10 cellular contexts compared by ENCODE assay signal in the genomic region with DNA sequence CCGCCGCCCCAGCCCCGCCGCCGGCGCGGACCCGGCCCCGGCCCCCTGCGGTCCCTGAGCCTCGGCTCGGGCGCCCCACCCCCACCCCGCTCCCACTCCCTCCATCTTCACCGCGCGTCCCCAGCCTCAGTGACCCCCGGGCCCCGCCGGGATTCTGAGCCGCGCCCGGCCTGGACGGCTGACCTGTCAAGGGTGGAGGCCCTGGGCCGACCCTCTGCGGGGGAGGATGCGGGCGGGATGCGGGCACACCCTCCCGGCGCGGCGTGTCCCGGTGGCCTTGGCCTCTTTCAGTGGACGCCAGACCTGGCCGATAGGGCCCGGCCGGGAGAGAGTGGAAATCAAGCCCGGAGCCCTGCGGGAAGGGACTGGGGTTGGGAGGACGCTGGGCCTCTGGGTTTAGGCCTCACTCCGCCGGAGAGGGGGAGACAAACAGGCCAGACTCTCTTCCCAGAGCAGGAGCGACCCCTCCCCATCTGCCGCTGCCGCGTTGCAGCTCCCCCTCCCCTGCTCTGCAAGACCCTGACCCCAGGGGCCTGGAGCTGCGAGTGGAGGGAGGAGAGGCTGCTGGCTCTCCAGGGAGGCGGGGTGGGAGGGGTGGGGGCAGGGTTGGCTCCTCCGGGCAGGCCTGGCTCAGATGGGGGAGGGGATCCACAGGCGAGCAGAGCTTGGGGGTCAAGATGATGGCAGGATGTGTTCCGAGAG. TPM values are rescaled to one million over a fixed set of nuclear protein-coding genes. Genes with fewer than 3 reads are reported as not detected.
A peak's percentile ranks its signal among the peaks of the same experiment; 100 is the strongest.
DNase-seq lines count a peak whose midpoint lies in the region; ATAC-seq and TF ChIP-seq lines count a peak whose summit lies in the region.
"Had no signal": no experiment of that assay in that cellular context is flagged by ENCODE, and none has a peak within 500 bp of the region (broad histone marks: within the 10 kb centered on the region; RNA-seq: fewer than 3 reads in every experiment).

No MANE protein-coding gene starts in this region.

- no peak for DNase-seq in activated CD4-positive, alpha-beta T cell treated with anti-CD3 and anti-CD28 coated beads, Interleukin-2, amount 10 ng/mL, durations not matched to agents 24 days and 14 days
- no peak for DNase-seq in activated CD4-positive, alpha-beta T cell treated with anti-CD3 and anti-CD28 coated beads for 4 hours
- DNase-seq in activated B cell treated with CpG ODN at 0.5 μM for 24 hours (no peak), suprapubic skin (ENCODE audit: low spot score in 2 of 2) (no peak), foreskin melanocyte (no peak), NCI-H345 treated with DMSO at 0.1 percent for 48 hours (lab: John Stamatoyannopoulos, UW; ENCODE audit: unreplicated experiment) (no peak)
- DNase-seq: Karpas-422 had no signal

- POLR2A ChIA-PET in activated B cell treated with CpG ODN at 0.5 μM for 24 hours (lab: Charles Lee): interaction anchor here (0.7 kb wide), 1 partner anchor 72 kb away, joined by 3 read pairs; no protein-coding TSS in a partner anchor

- peaks cover 92% of the 10 kb centered on the region for H3K27me3 ChIP-seq in iPS-20b (ENCODE audit: insufficient read depth, low read length)
- H3K27me3 ChIP-seq in suprapubic skin: peaks cover 75% of the 10 kb centered on the region

- TF ChIP-seq CTCF in activated B cell treated with CpG ODN at 0.5 μM for 24 hours (IDR thresholded peaks at IDR 0.05): no peak
- TF ChIP-seq CTCF in suprapubic skin (IDR thresholded peaks at IDR 0.05): no peak

- H3K4me1 Mint-ChIP-seq in activated CD4-positive, alpha-beta T cell treated with anti-CD3 and anti-CD28 coated beads, Interleukin-2, amount 10 ng/mL, durations not matched to agents 24 days and 14 days: peaks cover 11% of the 10 kb centered on the region
- H3K4me1 Mint-ChIP-seq in activated B cell treated with CpG ODN at 0.5 μM for 24 hours: peaks cover 12% of the 10 kb centered on the region

- no peak overlapping the region for H3K27ac ChIP-seq in iPS-20b (ENCODE audit: low read length)
- H3K27ac ChIP-seq in suprapubic skin: no peak overlapping the region

- intact Hi-C loops in activated CD4-positive, alpha-beta T cell treated with anti-CD3 and anti-CD28 coated beads, Interleukin-2, amount 10 ng/mL, durations not matched to agents 24 days and 14 days (cut with micrococcal nuclease): no loop called here
- intact Hi-C loops in activated B cell treated with CpG ODN at 0.5 μM for 24 hours (cut with micrococcal nuclease): loop anchor here (2.0 kb wide), 1 partner anchor 18 kb away; the partner anchor contains the start of gene CHKB

- ATAC-seq in activated B cell treated with CpG ODN at 0.5 μM for 24 hours (ENCODE audit: low read depth) (no peak), GM19035 (IDR thresholded peaks at IDR 0.05; ENCODE audit: unreplicated experiment) (no peak)

- no peak overlapping the region for H3K27ac Mint-ChIP-seq in activated CD4-positive, alpha-beta T cell treated with anti-CD3 and anti-CD28 coated beads, Interleukin-2, amount 10 ng/mL, durations not matched to agents 24 days and 14 days
- no peak overlapping the region for H3K27ac Mint-ChIP-seq in activated B cell treated with CpG ODN at 0.5 μM for 24 hours

- H3K9ac ChIP-seq in iPS-20b (ENCODE audit: low read depth, low read length): no peak overlapping the region

- H3K4me3 ChIP-seq in iPS-20b (ENCODE audit: low read length): peak overlapping the region; percentile 58; the same call in 1 of the 2 replicates
- H3K4me3 ChIP-seq in suprapubic skin: peak overlapping the region; percentile 55

- H3K36me3 ChIP-seq in iPS-20b (ENCODE audit: insufficient read depth, low read depth, low read length) (no peaks in the 10 kb centered on the region), suprapubic skin (no peaks in the 10 kb centered on the region)

- peaks cover 44% of the 10 kb centered on the region for H3K27me3 Mint-ChIP-seq in activated CD4-positive, alpha-beta T cell treated with anti-CD3 and anti-CD28 coated beads, Interleukin-2, amount 10 ng/mL, durations not matched to agents 24 days and 14 days
- peaks cover 30% of the 10 kb centered on the region for H3K27me3 Mint-ChIP-seq in activated B cell treated with CpG ODN at 0.5 μM for 24 hours

- H3K36me3 Mint-ChIP-seq in activated CD4-positive, alpha-beta T cell treated with anti-CD3 and anti-CD28 coated beads, Interleukin-2, amount 10 ng/mL, durations not matched to agents 24 days and 14 days (ENCODE audit: low read depth): peaks cover 6% of the 10 kb centered on the region
- peaks cover 2% of the 10 kb centered on the region for H3K36me3 Mint-ChIP-seq in activated B cell treated with CpG ODN at 0.5 μM for 24 hours (ENCODE audit: low read depth)

- CTCF ChIA-PET in activated B cell treated with CpG ODN at 0.5 μM for 24 hours (lab: Charles Lee): interaction anchor here (0.9 kb wide), 1 partner anchor 75 kb away, joined by 3 read pairs; the partner anchor contains the start of gene SCO2

- H3K9me3 ChIP-seq in iPS-20b (ENCODE audit: insufficient read depth, low read depth, low read length) (no peaks in the 10 kb centered on the region), suprapubic skin (no peaks in the 10 kb centered on the region)

- H3K9me3 Mint-ChIP-seq in activated CD4-positive, alpha-beta T cell treated with anti-CD3 and anti-CD28 coated beads, Interleukin-2, amount 10 ng/mL, durations not matched to agents 24 days and 14 days: no peaks in the 10 kb centered on the region
- no peaks in the 10 kb centered on the region for H3K9me3 Mint-ChIP-seq in activated B cell treated with CpG ODN at 0.5 μM for 24 hours

- peak overlapping the region; percentile 75 for H3K4me3 Mint-ChIP-seq in activated CD4-positive, alpha-beta T cell treated with anti-CD3 and anti-CD28 coated beads, Interleukin-2, amount 10 ng/mL, durations not matched to agents 24 days and 14 days
- peak overlapping the region; percentile 69 for H3K4me3 Mint-ChIP-seq in activated B cell treated with CpG ODN at 0.5 μM for 24 hours

- no peak for TF ChIP-seq POLR2A in suprapubic skin (IDR thresholded peaks at IDR 0.05)

- TF ChIP-seq EP300 in suprapubic skin (IDR thresholded peaks at IDR 0.05): no peak

- H3K4me1 ChIP-seq in iPS-20b (ENCODE audit: insufficient read depth, low read length): no peaks in the 10 kb centered on the region
- H3K4me1 ChIP-seq in suprapubic skin: peaks cover 19% of the 10 kb centered on the region

- 65% methylated on average over 4 of the region's 52 CpGs for WGBS in suprapubic skin

RNA-seq across cellular contexts. Expression of gene MAPK8IP2, which starts 0.5 kb away (rescaled TPM):
- total RNA-seq in activated CD4-positive, alpha-beta T cell treated with anti-CD3 and anti-CD28 coated beads, Interleukin-2, amount 10 ng/mL, durations not matched to agents 24 days and 14 days: 0.19 TPM in 2 replicates
- total RNA-seq in activated B cell treated with CpG ODN at 0.5 μM for 24 hours (0.18 and 0.20 TPM in 2 replicates), suprapubic skin (1 to 10 TPM; 2.6 to 4.4 (median 3.7) TPM)

RNA-seq across cellular contexts. Expression of gene CHKB, which starts 18.5 kb away (rescaled TPM):
- total RNA-seq in activated CD4-positive, alpha-beta T cell treated with anti-CD3 and anti-CD28 coated beads, Interleukin-2, amount 10 ng/mL, durations not matched to agents 24 days and 14 days: 83.2 and 84.7 TPM in 2 replicates
- total RNA-seq in activated B cell treated with CpG ODN at 0.5 μM for 24 hours: 138 and 158 TPM in 2 replicates
- 10 to 100 TPM; 43.0 to 86.5 (median 73.0) TPM for total RNA-seq in suprapubic skin

RNA-seq across cellular contexts. Expression of gene CPT1B, which starts 22.9 kb away (rescaled TPM):
- total RNA-seq in activated CD4-positive, alpha-beta T cell treated with anti-CD3 and anti-CD28 coated beads, Interleukin-2, amount 10 ng/mL, durations not matched to agents 24 days and 14 days: 63.1 and 71.5 TPM in 2 replicates
- total RNA-seq in activated B cell treated with CpG ODN at 0.5 μM for 24 hours (32.2 and 33.5 TPM in 2 replicates), suprapubic skin (10 to 100 TPM; 12.7 to 46.6 (median 19.2) TPM)

RNA-seq across cellular contexts. Expression of gene ARSA, which starts 26.8 kb away (rescaled TPM):
- 20.6 and 22.1 TPM in 2 replicates for total RNA-seq in activated CD4-positive, alpha-beta T cell treated with anti-CD3 and anti-CD28 coated beads, Interleukin-2, amount 10 ng/mL, durations not matched to agents 24 days and 14 days
- total RNA-seq in activated B cell treated with CpG ODN at 0.5 μM for 24 hours: 49.0 and 50.9 TPM in 2 replicates
- 10 to 100 TPM; 37.0 to 51.3 (median 42.2) TPM for total RNA-seq in suprapubic skin

RNA-seq across cellular contexts. Expression of gene SYCE3, which starts 38.4 kb away (rescaled TPM):
- total RNA-seq in activated CD4-positive, alpha-beta T cell treated with anti-CD3 and anti-CD28 coated beads, Interleukin-2, amount 10 ng/mL, durations not matched to agents 24 days and 14 days: 0.69 TPM in 1 of 2 replicates, not detected in the other
- total RNA-seq in activated B cell treated with CpG ODN at 0.5 μM for 24 hours (not detected in 2 replicates), suprapubic skin (not detected)
- total RNA-seq: lung microvascular endothelial cell had no signal
